8 cellular contexts compared by ENCODE assay signal in the genomic region with DNA sequence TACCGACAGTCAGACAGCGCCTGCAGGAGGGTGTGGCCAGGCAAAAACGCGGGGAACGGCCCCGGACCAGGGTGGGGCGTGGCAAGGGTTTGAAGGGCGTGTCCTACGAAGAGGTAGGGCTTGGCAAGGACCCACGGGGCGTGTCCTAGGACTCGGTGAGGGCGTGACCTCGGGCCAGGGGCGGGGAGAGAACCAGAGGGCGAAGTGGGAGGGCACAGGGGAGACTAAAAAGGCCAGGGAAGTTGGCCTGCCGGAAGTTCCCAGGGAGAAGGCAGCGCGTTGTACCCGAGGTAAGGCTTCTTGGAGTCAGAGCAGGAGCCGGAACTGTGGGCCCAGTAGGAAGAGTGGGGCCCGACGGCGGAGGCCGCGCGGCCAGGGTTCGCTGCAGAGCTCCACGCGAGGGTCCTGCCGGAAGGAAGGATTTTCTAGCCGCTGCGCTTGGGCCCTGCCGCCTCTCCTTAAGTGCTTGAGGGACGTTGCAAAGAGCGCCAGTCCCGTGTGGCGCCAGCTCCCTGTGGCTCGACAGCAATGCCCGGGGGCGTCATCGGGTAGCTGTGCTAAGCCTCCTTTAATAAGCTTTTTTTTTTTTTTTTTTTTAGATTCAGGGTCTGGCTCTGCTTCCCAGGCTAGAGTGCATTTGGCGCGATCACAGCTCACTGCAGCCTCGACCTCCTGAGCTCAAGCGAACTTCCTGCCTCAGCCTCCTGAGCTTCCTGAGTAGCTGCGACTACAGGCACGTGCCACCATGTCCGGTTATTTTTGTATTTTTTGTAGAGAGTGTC. TPM values are rescaled to one million over a fixed set of nuclear protein-coding genes. Genes with fewer than 3 reads are reported as not detected.
DNase-seq lines count a peak whose midpoint lies in the region; ATAC-seq and TF ChIP-seq lines count a peak whose summit lies in the region.

PTER (plus strand) TSS at position 253 of the 782 bp plus-strand sequence. CDS start 47,375 bp downstream, outside the sequence.

- CTCF ChIA-PET in activated CD8-positive, alpha-beta T cell treated with anti-CD3 and anti-CD28 coated beads, Interleukin-2, amount 10 ng/mL, durations not matched to agents 7 days and 5 days (lab: Charles Lee) = interaction anchor here (1.3 to 1.5 kb wide), 2 partner anchors 375 to 535 kb away, joined by 4 to 6 read pairs; no protein-coding TSS in a partner anchor

- H3K4me3 Mint-ChIP-seq in activated CD8-positive, alpha-beta T cell treated with anti-CD3 and anti-CD28 coated beads, Interleukin-2, amount 10 ng/mL, durations not matched to agents 7 days and 5 days = peak within 1 kb of the TSS; percentile 90

- no peaks in the 10 kb centered on the region for H3K36me3 ChIP-seq in lung (ENCODE audit: control insufficient read depth in 2 of 2, insufficient read depth in 2 of 2, low read length in 2 of 2)

- peaks cover 7% of the 10 kb centered on the region for H3K27me3 Mint-ChIP-seq in activated CD8-positive, alpha-beta T cell treated with anti-CD3 and anti-CD28 coated beads, Interleukin-2, amount 10 ng/mL, durations not matched to agents 7 days and 5 days (ENCODE audit: low read depth)

- 2 to 3% methylated on average over 48 to 49 of the region's 49 CpGs for WGBS in lung, 2 donors

- H3K36me3 Mint-ChIP-seq in activated CD8-positive, alpha-beta T cell treated with anti-CD3 and anti-CD28 coated beads, Interleukin-2, amount 10 ng/mL, durations not matched to agents 7 days and 5 days (ENCODE audit: low read depth) = peaks cover 35% of the 10 kb centered on the region

- POLR2A ChIA-PET in activated CD8-positive, alpha-beta T cell treated with anti-CD3 and anti-CD28 coated beads, Interleukin-2, amount 10 ng/mL, durations not matched to agents 7 days and 5 days (lab: Charles Lee) = interaction anchor here (0.6 to 1.6 kb wide), 7 partner anchors 28 to 793 kb away, joined by 3 to 9 read pairs (median 3); partner anchors contain the start of gene RSU1

- peaks cover 44% of the 10 kb centered on the region for H3K4me1 Mint-ChIP-seq in activated CD8-positive, alpha-beta T cell treated with anti-CD3 and anti-CD28 coated beads, Interleukin-2, amount 10 ng/mL, durations not matched to agents 7 days and 5 days (ENCODE audit: low read depth)

- peak within 1 kb of the TSS; percentile 94 for H3K27ac Mint-ChIP-seq in activated CD8-positive, alpha-beta T cell treated with anti-CD3 and anti-CD28 coated beads, Interleukin-2, amount 10 ng/mL, durations not matched to agents 7 days and 5 days

- H3K27me3 ChIP-seq in lung (ENCODE audit: control insufficient read depth, insufficient read depth) = no peaks in the 10 kb centered on the region

- no peaks in the 10 kb centered on the region for H3K9me3 Mint-ChIP-seq in activated CD8-positive, alpha-beta T cell treated with anti-CD3 and anti-CD28 coated beads, Interleukin-2, amount 10 ng/mL, durations not matched to agents 7 days and 5 days (ENCODE audit: insufficient read depth)

- H3K4me1 ChIP-seq in lung (ENCODE audit: control insufficient read depth in 2 of 2, insufficient read depth in 2 of 2, low read length in 2 of 2) = peaks cover 8 to 9% of the 10 kb centered on the region in 2 donors

- peak; percentile 96 for ATAC-seq in GM19438 (IDR thresholded peaks at IDR 0.05; ENCODE audit: low read depth, unreplicated experiment)
- peak; percentile 94 for ATAC-seq in HG03565 (IDR thresholded peaks at IDR 0.05; ENCODE audit: unreplicated experiment)
- ATAC-seq in activated CD8-positive, alpha-beta T cell treated with anti-CD3 and anti-CD28 coated beads, Interleukin-2, amount 10 ng/mL, durations not matched to agents 7 days and 5 days = peak; percentile 99
- peak; percentile 98 for ATAC-seq in lung (ENCODE audit: insufficient read depth, low FRiP score)

- no peaks in the 10 kb centered on the region for H3K9me3 ChIP-seq in lung (ENCODE audit: control insufficient read depth in 2 of 2, insufficient read depth in 1 of 2, low read length in 1 of 2)

- TF ChIP-seq CTCF in lung (IDR thresholded peaks at IDR 0.05; ENCODE audit: control extremely low read depth, extremely low read depth) = no peak

- DNase-seq in CD1c-positive myeloid dendritic cell (ENCODE audit: extremely low spot score) (peak; percentile 98), NCI-H82 (lab: John Stamatoyannopoulos, UW) (peak; percentile 98), lung (ENCODE audit: low spot score) (peak; percentile 99)
- DNase-seq in activated CD8-positive, alpha-beta T cell treated with anti-CD3 and anti-CD28 coated beads, Interleukin-2, amount 10 ng/mL, durations not matched to agents 7 days and 5 days = peak; percentile 99
- peak; percentile 94 for DNase-seq in effector CD4-positive, alpha-beta T cell
- peak; percentile 96 to 99 (median 97) for DNase-seq in stimulated activated CD4-positive, alpha-beta T cell treated with anti-CD3 and anti-CD28 coated beads, TNF-alpha, amount 100 ng/mL, for 4 hours (ENCODE audit: low read depth in 3 of 3)

- H3K27ac ChIP-seq in lung (ENCODE audit: low read depth in 1 of 2, low read length in 1 of 2) = peak within 1 kb of the TSS; percentile 94 to 95

- H3K4me3 ChIP-seq in lung = peak within 1 kb of the TSS; percentile 64

RNA-seq across cellular contexts. Expression of gene PTER, which starts in this region (rescaled TPM):
- 10 to 100 TPM; 12.8 to 14.1 TPM for total RNA-seq in activated CD8-positive, alpha-beta T cell treated with anti-CD3 and anti-CD28 coated beads, Interleukin-2, amount 10 ng/mL, durations not matched to agents 7 days and 5 days
- total RNA-seq in lung = 10 to 100 TPM; 12.1 to 13.3 TPM
- polyA plus RNA-seq in lung = 1 to 10 TPM; 4.9 to 8.4 TPM

Comparison
In these comparisons a context has a peak if more than half of its experiments do, and no peak if none do; other contexts are left out.
1. Peak in every context shown above with its lines: DNase-seq, ATAC-seq, H3K4me3 ChIP-seq and H3K27ac ChIP-seq.